ENCODE assay signal across 8 cellular contexts in the genomic region with DNA sequence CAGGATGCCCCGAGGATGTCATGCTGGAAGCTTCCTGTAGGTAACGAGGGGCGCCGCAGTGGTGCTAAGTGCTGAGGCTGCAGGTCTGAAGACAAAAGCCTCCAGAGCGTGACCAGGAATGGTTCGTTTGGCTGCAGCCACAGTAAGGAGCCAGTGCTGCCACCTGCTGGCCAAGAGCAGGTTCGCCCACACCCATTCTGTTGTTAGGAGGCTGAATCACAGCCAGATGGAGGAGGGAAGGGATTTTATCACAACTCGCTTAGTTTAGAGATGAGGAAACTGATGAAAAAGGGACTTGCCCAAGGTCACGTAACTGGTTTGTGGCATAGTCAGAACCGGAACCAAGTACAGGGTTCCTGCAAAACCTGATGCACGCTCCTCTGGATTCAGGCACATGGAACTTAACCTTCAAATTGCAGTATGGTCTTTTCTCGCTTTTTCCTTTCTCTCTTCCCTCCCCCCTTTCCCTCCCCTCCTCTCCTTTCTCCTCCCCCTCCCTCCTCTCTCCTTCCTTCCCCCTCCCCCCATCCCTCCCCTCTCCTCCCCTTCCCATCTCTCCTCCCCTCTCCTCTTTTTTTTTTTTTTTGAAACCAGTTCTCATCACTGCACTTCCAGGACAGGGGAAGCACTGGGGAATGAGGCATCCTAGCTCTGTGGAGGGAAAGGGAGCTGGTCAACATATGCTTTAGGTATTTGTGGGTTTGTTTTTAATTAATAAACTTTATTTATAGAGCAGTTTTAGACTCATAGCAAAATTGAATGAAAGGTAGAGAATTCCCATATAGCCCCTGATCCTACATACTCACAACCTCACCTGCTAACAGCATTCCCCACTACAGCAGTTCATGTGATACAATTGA.
DNase-seq lines count a peak whose midpoint lies in the region; FAIRE-seq and TF ChIP-seq lines count a peak whose summit lies in the region.

No MANE protein-coding gene starts in this region.

- DNase-seq in ELR (ENCODE audit: low read depth), result peak; percentile 97
- peak; percentile 80 for DNase-seq in H54 (ENCODE audit: insufficient read length, low spot score)
- DNase-seq in LHCN-M2 (ENCODE audit: low read depth), result peak; percentile 93
- DNase-seq in Peyer's patch, result peak; percentile 92 to 97 (median 92)
- DNase-seq in activated T-cell treated with anti-CD3 and anti-CD28 coated beads, Interleukin-2, amount 50 U/mL, for 24 hours, result peak; percentile 90
- peak; percentile 91 for DNase-seq in fibroblast of gingiva (ENCODE audit: low read depth)
- DNase-seq in nephron progenitor cell, result peak; percentile 78

- H3K27ac ChIP-seq in Peyer's patch, result peak overlapping the region in 2 of 4 donors; percentile 9 to 38

- no peaks in the 10 kb centered on the region for H3K36me3 Mint-ChIP-seq in activated T-cell treated with anti-CD3 and anti-CD28 coated beads, Interleukin-2, amount 50 U/mL, for 24 hours (ENCODE audit: low read depth)
- peaks cover 57% of the 10 kb centered on the region for H3K36me3 Mint-ChIP-seq in nephron progenitor cell (ENCODE audit: low read depth)
- H3K36me3 Mint-ChIP-seq in stimulated activated naive CD8-positive, alpha-beta T cell treated with anti-CD3 and anti-CD28 coated beads, Interleukin-15, Interleukin-2, amounts not matched to agents 100 ng/mL and 50 ng/mL, for 24 hours (ENCODE audit: low read depth), result no peaks in the 10 kb centered on the region

- H3K27me3 Mint-ChIP-seq in activated T-cell treated with anti-CD3 and anti-CD28 coated beads, Interleukin-2, amount 50 U/mL, for 24 hours, result no peaks in the 10 kb centered on the region
- peaks cover 6% of the 10 kb centered on the region for H3K27me3 Mint-ChIP-seq in nephron progenitor cell (ENCODE audit: low read depth, poor library complexity)
- no peaks in the 10 kb centered on the region for H3K27me3 Mint-ChIP-seq in stimulated activated naive CD8-positive, alpha-beta T cell treated with anti-CD3 and anti-CD28 coated beads, Interleukin-15, Interleukin-2, amounts not matched to agents 100 ng/mL and 50 ng/mL, for 24 hours

- FAIRE-seq in H54 (lab: Jason Lieb, UNC), result no peak

- peaks cover 0 to 4% (median 0%) of the 10 kb centered on the region in 4 donors for H3K4me1 ChIP-seq in Peyer's patch

- no peaks in the 10 kb centered on the region for H3K36me3 ChIP-seq in Peyer's patch

- TF ChIP-seq POLR2A in H54 (IDR thresholded peaks at IDR 0.05; ENCODE audit: low read depth, low read length) (no peak), Peyer's patch (IDR thresholded peaks at IDR 0.05) (peak in 1 of 2 donors; percentile 36)

- peak overlapping the region; percentile 79 for H3K27ac Mint-ChIP-seq in activated T-cell treated with anti-CD3 and anti-CD28 coated beads, Interleukin-2, amount 50 U/mL, for 24 hours
- no peak overlapping the region for H3K27ac Mint-ChIP-seq in nephron progenitor cell
- peak overlapping the region; percentile 76 for H3K27ac Mint-ChIP-seq in stimulated activated naive CD8-positive, alpha-beta T cell treated with anti-CD3 and anti-CD28 coated beads, Interleukin-15, Interleukin-2, amounts not matched to agents 100 ng/mL and 50 ng/mL, for 24 hours

- no peaks in the 10 kb centered on the region for H3K9me3 Mint-ChIP-seq in activated T-cell treated with anti-CD3 and anti-CD28 coated beads, Interleukin-2, amount 50 U/mL, for 24 hours
- H3K9me3 Mint-ChIP-seq in nephron progenitor cell, result peaks cover 61% of the 10 kb centered on the region
- no peaks in the 10 kb centered on the region for H3K9me3 Mint-ChIP-seq in stimulated activated naive CD8-positive, alpha-beta T cell treated with anti-CD3 and anti-CD28 coated beads, Interleukin-15, Interleukin-2, amounts not matched to agents 100 ng/mL and 50 ng/mL, for 24 hours

- no peak overlapping the region for H3K4me3 ChIP-seq in Peyer's patch

- H3K4me3 Mint-ChIP-seq in activated T-cell treated with anti-CD3 and anti-CD28 coated beads, Interleukin-2, amount 50 U/mL, for 24 hours, result peak overlapping the region; percentile 46
- no peak overlapping the region for H3K4me3 Mint-ChIP-seq in nephron progenitor cell
- peak overlapping the region; percentile 55 for H3K4me3 Mint-ChIP-seq in stimulated activated naive CD8-positive, alpha-beta T cell treated with anti-CD3 and anti-CD28 coated beads, Interleukin-15, Interleukin-2, amounts not matched to agents 100 ng/mL and 50 ng/mL, for 24 hours

- H3K9me3 ChIP-seq in Peyer's patch, result no peaks in the 10 kb centered on the region

- TF ChIP-seq CTCF in Peyer's patch (IDR thresholded peaks at IDR 0.05) (peak; percentile 91 to 98 (median 94)), nephron progenitor cell (IDR thresholded peaks at IDR 0.05) (peak; percentile 67)

- no peaks in the 10 kb centered on the region for H3K27me3 ChIP-seq in Peyer's patch

- H3K4me1 Mint-ChIP-seq in activated T-cell treated with anti-CD3 and anti-CD28 coated beads, Interleukin-2, amount 50 U/mL, for 24 hours (ENCODE audit: low read depth), result peaks cover 30% of the 10 kb centered on the region
- peaks cover 5% of the 10 kb centered on the region for H3K4me1 Mint-ChIP-seq in nephron progenitor cell
- H3K4me1 Mint-ChIP-seq in stimulated activated naive CD8-positive, alpha-beta T cell treated with anti-CD3 and anti-CD28 coated beads, Interleukin-15, Interleukin-2, amounts not matched to agents 100 ng/mL and 50 ng/mL, for 24 hours (ENCODE audit: low read depth), result peaks cover 23% of the 10 kb centered on the region
